Comparison of ENCODE assay signal across 2 cellular contexts in the genomic region with DNA sequence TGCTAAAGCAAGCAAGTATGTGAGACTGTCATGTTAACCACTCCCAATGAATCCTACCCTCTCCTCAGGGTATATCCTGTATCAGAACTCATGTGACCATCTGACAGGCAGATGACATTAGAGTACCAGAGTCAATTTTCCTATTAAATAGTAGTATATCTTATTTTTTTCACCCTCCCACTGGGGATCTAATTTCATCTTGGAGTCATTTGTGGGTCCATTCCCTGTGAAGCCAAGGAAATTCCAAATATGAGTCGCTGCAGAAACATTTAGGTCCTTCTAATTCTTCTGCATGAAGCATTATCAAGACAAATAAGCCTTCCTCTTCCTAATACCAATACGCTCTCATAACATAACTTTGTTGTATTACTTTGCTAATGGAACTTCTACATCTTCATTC.
TF ChIP-seq lines count a peak whose summit lies in the region.

No MANE protein-coding gene starts in this region.

TF ChIP-seq in GM23338, 12 proteins besides CTCF, POLR2A, EP300 and RAD21 (continued from another document):
- TF ChIP-seq, protein P1, sequence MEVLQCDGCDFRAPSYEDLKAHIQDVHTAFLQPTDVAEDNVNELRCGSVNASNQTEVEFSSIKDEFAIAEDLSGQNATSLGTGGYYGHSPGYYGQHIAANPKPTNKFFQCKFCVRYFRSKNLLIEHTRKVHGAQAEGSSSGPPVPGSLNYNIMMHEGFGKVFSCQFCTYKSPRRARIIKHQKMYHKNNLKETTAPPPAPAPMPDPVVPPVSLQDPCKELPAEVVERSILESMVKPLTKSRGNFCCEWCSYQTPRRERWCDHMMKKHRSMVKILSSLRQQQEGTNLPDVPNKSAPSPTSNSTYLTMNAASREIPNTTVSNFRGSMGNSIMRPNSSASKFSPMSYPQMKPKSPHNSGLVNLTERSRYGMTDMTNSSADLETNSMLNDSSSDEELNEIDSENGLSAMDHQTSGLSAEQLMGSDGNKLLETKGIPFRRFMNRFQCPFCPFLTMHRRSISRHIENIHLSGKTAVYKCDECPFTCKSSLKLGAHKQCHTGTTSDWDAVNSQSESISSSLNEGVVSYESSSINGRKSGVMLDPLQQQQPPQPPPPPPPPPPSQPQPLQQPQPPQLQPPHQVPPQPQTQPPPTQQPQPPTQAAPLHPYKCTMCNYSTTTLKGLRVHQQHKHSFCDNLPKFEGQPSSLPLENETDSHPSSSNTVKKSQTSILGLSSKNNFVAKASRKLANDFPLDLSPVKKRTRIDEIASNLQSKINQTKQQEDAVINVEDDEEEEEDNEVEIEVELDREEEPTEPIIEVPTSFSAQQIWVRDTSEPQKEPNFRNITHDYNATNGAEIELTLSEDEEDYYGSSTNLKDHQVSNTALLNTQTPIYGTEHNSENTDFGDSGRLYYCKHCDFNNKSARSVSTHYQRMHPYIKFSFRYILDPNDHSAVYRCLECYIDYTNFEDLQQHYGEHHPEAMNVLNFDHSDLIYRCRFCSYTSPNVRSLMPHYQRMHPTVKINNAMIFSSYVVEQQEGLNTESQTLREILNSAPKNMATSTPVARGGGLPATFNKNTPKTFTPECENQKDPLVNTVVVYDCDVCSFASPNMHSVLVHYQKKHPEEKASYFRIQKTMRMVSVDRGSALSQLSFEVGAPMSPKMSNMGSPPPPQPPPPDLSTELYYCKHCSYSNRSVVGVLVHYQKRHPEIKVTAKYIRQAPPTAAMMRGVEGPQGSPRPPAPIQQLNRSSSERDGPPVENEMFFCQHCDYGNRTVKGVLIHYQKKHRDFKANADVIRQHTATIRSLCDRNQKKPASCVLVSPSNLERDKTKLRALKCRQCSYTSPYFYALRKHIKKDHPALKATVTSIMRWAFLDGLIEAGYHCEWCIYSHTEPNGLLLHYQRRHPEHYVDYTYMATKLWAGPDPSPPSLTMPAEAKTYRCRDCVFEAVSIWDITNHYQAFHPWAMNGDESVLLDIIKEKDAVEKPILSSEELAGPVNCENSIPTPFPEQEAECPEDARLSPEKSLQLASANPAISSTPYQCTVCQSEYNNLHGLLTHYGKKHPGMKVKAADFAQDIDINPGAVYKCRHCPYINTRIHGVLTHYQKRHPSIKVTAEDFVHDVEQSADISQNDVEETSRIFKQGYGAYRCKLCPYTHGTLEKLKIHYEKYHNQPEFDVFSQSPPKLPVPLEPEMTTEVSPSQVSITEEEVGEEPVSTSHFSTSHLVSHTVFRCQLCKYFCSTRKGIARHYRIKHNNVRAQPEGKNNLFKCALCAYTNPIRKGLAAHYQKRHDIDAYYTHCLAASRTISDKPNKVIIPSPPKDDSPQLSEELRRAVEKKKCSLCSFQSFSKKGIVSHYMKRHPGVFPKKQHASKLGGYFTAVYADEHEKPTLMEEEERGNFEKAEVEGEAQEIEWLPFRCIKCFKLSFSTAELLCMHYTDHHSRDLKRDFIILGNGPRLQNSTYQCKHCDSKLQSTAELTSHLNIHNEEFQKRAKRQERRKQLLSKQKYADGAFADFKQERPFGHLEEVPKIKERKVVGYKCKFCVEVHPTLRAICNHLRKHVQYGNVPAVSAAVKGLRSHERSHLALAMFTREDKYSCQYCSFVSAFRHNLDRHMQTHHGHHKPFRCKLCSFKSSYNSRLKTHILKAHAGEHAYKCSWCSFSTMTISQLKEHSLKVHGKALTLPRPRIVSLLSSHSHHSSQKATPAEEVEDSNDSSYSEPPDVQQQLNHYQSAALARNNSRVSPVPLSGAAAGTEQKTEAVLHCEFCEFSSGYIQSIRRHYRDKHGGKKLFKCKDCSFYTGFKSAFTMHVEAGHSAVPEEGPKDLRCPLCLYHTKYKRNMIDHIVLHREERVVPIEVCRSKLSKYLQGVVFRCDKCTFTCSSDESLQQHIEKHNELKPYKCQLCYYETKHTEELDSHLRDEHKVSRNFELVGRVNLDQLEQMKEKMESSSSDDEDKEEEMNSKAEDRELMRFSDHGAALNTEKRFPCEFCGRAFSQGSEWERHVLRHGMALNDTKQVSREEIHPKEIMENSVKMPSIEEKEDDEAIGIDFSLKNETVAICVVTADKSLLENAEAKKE (CRISPR knock-in tag; IDR thresholded peaks at IDR 0.05): no peak
- TF ChIP-seq EZH2 (IDR thresholded peaks at IDR 0.05; ENCODE audit: low read depth, unreplicated experiment): no peak
- TF ChIP-seq, protein P2, sequence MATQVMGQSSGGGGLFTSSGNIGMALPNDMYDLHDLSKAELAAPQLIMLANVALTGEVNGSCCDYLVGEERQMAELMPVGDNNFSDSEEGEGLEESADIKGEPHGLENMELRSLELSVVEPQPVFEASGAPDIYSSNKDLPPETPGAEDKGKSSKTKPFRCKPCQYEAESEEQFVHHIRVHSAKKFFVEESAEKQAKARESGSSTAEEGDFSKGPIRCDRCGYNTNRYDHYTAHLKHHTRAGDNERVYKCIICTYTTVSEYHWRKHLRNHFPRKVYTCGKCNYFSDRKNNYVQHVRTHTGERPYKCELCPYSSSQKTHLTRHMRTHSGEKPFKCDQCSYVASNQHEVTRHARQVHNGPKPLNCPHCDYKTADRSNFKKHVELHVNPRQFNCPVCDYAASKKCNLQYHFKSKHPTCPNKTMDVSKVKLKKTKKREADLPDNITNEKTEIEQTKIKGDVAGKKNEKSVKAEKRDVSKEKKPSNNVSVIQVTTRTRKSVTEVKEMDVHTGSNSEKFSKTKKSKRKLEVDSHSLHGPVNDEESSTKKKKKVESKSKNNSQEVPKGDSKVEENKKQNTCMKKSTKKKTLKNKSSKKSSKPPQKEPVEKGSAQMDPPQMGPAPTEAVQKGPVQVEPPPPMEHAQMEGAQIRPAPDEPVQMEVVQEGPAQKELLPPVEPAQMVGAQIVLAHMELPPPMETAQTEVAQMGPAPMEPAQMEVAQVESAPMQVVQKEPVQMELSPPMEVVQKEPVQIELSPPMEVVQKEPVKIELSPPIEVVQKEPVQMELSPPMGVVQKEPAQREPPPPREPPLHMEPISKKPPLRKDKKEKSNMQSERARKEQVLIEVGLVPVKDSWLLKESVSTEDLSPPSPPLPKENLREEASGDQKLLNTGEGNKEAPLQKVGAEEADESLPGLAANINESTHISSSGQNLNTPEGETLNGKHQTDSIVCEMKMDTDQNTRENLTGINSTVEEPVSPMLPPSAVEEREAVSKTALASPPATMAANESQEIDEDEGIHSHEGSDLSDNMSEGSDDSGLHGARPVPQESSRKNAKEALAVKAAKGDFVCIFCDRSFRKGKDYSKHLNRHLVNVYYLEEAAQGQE (IDR thresholded peaks at IDR 0.05; ENCODE audit: unreplicated experiment): no peak
TF ChIP-seq in GM23338: peak in this region for 0.

TF ChIP-seq in WTC11, 78 proteins besides CTCF, POLR2A, EP300 and RAD21 (continued from another document):
- TF ChIP-seq, protein P3, sequence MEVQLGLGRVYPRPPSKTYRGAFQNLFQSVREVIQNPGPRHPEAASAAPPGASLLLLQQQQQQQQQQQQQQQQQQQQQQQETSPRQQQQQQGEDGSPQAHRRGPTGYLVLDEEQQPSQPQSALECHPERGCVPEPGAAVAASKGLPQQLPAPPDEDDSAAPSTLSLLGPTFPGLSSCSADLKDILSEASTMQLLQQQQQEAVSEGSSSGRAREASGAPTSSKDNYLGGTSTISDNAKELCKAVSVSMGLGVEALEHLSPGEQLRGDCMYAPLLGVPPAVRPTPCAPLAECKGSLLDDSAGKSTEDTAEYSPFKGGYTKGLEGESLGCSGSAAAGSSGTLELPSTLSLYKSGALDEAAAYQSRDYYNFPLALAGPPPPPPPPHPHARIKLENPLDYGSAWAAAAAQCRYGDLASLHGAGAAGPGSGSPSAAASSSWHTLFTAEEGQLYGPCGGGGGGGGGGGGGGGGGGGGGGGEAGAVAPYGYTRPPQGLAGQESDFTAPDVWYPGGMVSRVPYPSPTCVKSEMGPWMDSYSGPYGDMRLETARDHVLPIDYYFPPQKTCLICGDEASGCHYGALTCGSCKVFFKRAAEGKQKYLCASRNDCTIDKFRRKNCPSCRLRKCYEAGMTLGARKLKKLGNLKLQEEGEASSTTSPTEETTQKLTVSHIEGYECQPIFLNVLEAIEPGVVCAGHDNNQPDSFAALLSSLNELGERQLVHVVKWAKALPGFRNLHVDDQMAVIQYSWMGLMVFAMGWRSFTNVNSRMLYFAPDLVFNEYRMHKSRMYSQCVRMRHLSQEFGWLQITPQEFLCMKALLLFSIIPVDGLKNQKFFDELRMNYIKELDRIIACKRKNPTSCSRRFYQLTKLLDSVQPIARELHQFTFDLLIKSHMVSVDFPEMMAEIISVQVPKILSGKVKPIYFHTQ (CRISPR knock-in tag; IDR thresholded peaks at IDR 0.05): no peak
- TF ChIP-seq GRHL2 (CRISPR knock-in tag; IDR thresholded peaks at IDR 0.05; ENCODE audit: insufficient replicate concordance, severe bottlenecking) (no peak), RELA (CRISPR knock-in tag; IDR thresholded peaks at IDR 0.05; ENCODE audit: borderline replicate concordance) (no peak), TEAD1 (CRISPR knock-in tag; IDR thresholded peaks at IDR 0.05) (no peak), ZNF317 (CRISPR knock-in tag; IDR thresholded peaks at IDR 0.05; ENCODE audit: borderline replicate concordance, low read depth) (no peak), SOX15 (CRISPR knock-in tag; IDR thresholded peaks at IDR 0.05) (no peak), SMAD4 (CRISPR knock-in tag; IDR thresholded peaks at IDR 0.05) (no peak)
- TF ChIP-seq, protein P4, sequence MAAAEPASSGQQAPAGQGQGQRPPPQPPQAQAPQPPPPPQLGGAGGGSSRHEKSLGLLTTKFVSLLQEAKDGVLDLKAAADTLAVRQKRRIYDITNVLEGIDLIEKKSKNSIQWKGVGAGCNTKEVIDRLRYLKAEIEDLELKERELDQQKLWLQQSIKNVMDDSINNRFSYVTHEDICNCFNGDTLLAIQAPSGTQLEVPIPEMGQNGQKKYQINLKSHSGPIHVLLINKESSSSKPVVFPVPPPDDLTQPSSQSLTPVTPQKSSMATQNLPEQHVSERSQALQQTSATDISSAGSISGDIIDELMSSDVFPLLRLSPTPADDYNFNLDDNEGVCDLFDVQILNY (CRISPR knock-in tag; IDR thresholded peaks at IDR 0.05): no peak
- TF ChIP-seq, protein P5, sequence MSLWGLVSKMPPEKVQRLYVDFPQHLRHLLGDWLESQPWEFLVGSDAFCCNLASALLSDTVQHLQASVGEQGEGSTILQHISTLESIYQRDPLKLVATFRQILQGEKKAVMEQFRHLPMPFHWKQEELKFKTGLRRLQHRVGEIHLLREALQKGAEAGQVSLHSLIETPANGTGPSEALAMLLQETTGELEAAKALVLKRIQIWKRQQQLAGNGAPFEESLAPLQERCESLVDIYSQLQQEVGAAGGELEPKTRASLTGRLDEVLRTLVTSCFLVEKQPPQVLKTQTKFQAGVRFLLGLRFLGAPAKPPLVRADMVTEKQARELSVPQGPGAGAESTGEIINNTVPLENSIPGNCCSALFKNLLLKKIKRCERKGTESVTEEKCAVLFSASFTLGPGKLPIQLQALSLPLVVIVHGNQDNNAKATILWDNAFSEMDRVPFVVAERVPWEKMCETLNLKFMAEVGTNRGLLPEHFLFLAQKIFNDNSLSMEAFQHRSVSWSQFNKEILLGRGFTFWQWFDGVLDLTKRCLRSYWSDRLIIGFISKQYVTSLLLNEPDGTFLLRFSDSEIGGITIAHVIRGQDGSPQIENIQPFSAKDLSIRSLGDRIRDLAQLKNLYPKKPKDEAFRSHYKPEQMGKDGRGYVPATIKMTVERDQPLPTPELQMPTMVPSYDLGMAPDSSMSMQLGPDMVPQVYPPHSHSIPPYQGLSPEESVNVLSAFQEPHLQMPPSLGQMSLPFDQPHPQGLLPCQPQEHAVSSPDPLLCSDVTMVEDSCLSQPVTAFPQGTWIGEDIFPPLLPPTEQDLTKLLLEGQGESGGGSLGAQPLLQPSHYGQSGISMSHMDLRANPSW (CRISPR knock-in tag; conservative IDR thresholded peaks at IDR 0.05; ENCODE audit: low read depth): no peak
- TF ChIP-seq, protein P6, sequence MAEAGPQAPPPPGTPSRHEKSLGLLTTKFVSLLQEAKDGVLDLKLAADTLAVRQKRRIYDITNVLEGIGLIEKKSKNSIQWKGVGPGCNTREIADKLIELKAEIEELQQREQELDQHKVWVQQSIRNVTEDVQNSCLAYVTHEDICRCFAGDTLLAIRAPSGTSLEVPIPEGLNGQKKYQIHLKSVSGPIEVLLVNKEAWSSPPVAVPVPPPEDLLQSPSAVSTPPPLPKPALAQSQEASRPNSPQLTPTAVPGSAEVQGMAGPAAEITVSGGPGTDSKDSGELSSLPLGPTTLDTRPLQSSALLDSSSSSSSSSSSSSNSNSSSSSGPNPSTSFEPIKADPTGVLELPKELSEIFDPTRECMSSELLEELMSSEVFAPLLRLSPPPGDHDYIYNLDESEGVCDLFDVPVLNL (CRISPR knock-in tag; IDR thresholded peaks at IDR 0.05; ENCODE audit: borderline replicate concordance, low read depth): no peak
- TF ChIP-seq, protein P7, sequence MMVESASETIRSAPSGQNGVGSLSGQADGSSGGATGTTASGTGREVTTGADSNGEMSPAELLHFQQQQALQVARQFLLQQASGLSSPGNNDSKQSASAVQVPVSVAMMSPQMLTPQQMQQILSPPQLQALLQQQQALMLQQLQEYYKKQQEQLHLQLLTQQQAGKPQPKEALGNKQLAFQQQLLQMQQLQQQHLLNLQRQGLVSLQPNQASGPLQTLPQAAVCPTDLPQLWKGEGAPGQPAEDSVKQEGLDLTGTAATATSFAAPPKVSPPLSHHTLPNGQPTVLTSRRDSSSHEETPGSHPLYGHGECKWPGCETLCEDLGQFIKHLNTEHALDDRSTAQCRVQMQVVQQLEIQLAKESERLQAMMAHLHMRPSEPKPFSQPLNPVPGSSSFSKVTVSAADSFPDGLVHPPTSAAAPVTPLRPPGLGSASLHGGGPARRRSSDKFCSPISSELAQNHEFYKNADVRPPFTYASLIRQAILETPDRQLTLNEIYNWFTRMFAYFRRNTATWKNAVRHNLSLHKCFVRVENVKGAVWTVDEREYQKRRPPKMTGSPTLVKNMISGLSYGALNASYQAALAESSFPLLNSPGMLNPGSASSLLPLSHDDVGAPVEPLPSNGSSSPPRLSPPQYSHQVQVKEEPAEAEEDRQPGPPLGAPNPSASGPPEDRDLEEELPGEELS (CRISPR knock-in tag; IDR thresholded peaks at IDR 0.05): no peak
